12 cellular contexts compared by ENCODE assay signal in genomic region chr2:223047260-223047761, GRCh38. TPM values are rescaled to one million over a fixed set of nuclear protein-coding genes. Genes with fewer than 3 reads are reported as not detected.
DNase-seq lines count a peak whose midpoint lies in the region; ATAC-seq and FAIRE-seq lines count a peak whose summit lies in the region.
"Had no signal": no experiment of that assay in that cellular context is flagged by ENCODE, and none has a peak within 500 bp of the region (broad histone marks: within the 10 kb centered on the region; RNA-seq: fewer than 3 reads in every experiment).

No MANE protein-coding gene starts in this region.

- peak; percentile 53 for FAIRE-seq in RCC 7860 (lab: Jason Lieb, UNC)

- CTCF ChIA-PET in activated CD4-positive, alpha-beta T cell treated with anti-CD3 and anti-CD28 coated beads for 36 hours (lab: Charles Lee): no interaction called here

- POLR2A ChIA-PET in activated CD4-positive, alpha-beta T cell treated with anti-CD3 and anti-CD28 coated beads for 36 hours (lab: Charles Lee): no interaction called here

- no peak overlapping the region for H3K27ac Mint-ChIP-seq in activated CD4-positive, alpha-beta T cell treated with anti-CD3 and anti-CD28 coated beads for 36 hours

- H3K36me3 Mint-ChIP-seq in activated CD4-positive, alpha-beta T cell treated with anti-CD3 and anti-CD28 coated beads for 36 hours (ENCODE audit: low read depth): no peaks in the 10 kb centered on the region

- no peak for ATAC-seq in activated CD4-positive, alpha-beta T cell treated with anti-CD3 and anti-CD28 coated beads for 36 hours
- ATAC-seq: esophagus mucosa, upper lobe of right lung had no signal

- H3K27me3 Mint-ChIP-seq in activated CD4-positive, alpha-beta T cell treated with anti-CD3 and anti-CD28 coated beads for 36 hours: peaks cover 11% of the 10 kb centered on the region

- no peak overlapping the region for H3K4me3 Mint-ChIP-seq in activated CD4-positive, alpha-beta T cell treated with anti-CD3 and anti-CD28 coated beads for 36 hours

- H3K4me1 Mint-ChIP-seq in activated CD4-positive, alpha-beta T cell treated with anti-CD3 and anti-CD28 coated beads for 36 hours: no peaks in the 10 kb centered on the region

- intact Hi-C loops in activated CD4-positive, alpha-beta T cell treated with anti-CD3 and anti-CD28 coated beads for 36 hours (cut with DNase I, micrococcal nuclease): no loop called here

- peak; percentile 65 for DNase-seq in AG08396 (ENCODE audit: low spot score)
- peak; percentile 57 for DNase-seq in RCC 7860 (ENCODE audit: low spot score)
- DNase-seq in fibroblast of gingiva (ENCODE audit: low read depth): peak; percentile 70
- DNase-seq in non-pigmented ciliary epithelial cell (ENCODE audit: low read depth): peak; percentile 54
- no peak for DNase-seq in HuH-7 (ENCODE audit: low spot score)
- no peak for DNase-seq in NK-92 (lab: John Stamatoyannopoulos, UW; ENCODE audit: unreplicated experiment)
- DNase-seq in activated CD4-positive, alpha-beta T cell treated with anti-CD3 and anti-CD28 coated beads for 36 hours: no peak
- DNase-seq in kidney glomerular epithelial cell (lab: John Stamatoyannopoulos, UW): no peak
- DNase-seq: BE2C; stimulated activated CD4-positive, alpha-beta T cell treated with anti-CD3 and anti-CD28 coated beads, Interleukin-4, amount 100 ng/mL, for 4 hours; upper lobe of right lung had no signal

- no peaks in the 10 kb centered on the region for H3K9me3 Mint-ChIP-seq in activated CD4-positive, alpha-beta T cell treated with anti-CD3 and anti-CD28 coated beads for 36 hours (ENCODE audit: low read depth)

RNA-seq across cellular contexts. Expression of gene KCNE4, which starts 4.7 kb away (rescaled TPM):
- total RNA-seq in activated CD4-positive, alpha-beta T cell treated with anti-CD3 and anti-CD28 coated beads for 36 hours: not detected

Comparison
In these comparisons a context has a peak if more than half of its experiments do, and no peak if none do; other contexts are left out.
1. DNase-seq: peak in AG08396 (single experiment), RCC 7860 (single experiment), fibroblast of gingiva (single experiment) and non-pigmented ciliary epithelial cell (single experiment); none in HuH-7 (single experiment), NK-92 (single experiment), activated CD4-positive, alpha-beta T cell treated with anti-CD3 and anti-CD28 coated beads for 36 hours (single experiment) and kidney glomerular epithelial cell (single experiment).